8 cellular contexts compared by ENCODE assay signal in genomic region chr5:149960272-149961185, GRCh38. TPM values are rescaled to one million over a fixed set of nuclear protein-coding genes. Genes with fewer than 3 reads are reported as not detected.
DNase-seq lines count a peak whose midpoint lies in the region; ATAC-seq lines count a peak whose summit lies in the region.

SLC26A2 (plus strand) TSS chr5:149960758; CDS start chr5:149977653, 16,895 bp downstream.

- CTCF ChIA-PET in activated CD4-positive, alpha-beta T cell treated with anti-CD3 and anti-CD28 coated beads, Interleukin-2, amount 10 ng/mL, durations not matched to agents 7 days and 5 days (lab: Charles Lee) = interaction anchor here (0.5 to 2.0 kb wide), 9 partner anchors 10 to 398 kb away, joined by 3 to 7 read pairs (median 3); no protein-coding TSS in a partner anchor

- peak; percentile 100 for ATAC-seq in GM19324 (IDR thresholded peaks at IDR 0.05; ENCODE audit: low FRiP score, unreplicated experiment)
- peak; percentile 97 for ATAC-seq in HG03469 (IDR thresholded peaks at IDR 0.05; ENCODE audit: unreplicated experiment)
- ATAC-seq in left lobe of liver = peak; percentile 98

- no peaks in the 10 kb centered on the region for H3K9me3 ChIP-seq in BLaER1

- peak within 1 kb of the TSS; percentile 98 for H3K4me2 ChIP-seq in BLaER1

- H3K27me3 ChIP-seq in BLaER1 = no peaks in the 10 kb centered on the region

- peaks cover 34% of the 10 kb centered on the region for H3K4me1 ChIP-seq in BLaER1

- H3K9ac ChIP-seq in BLaER1 = peak within 1 kb of the TSS; percentile 84

- H3K4me3 ChIP-seq in BLaER1 = peak within 1 kb of the TSS; percentile 93

- H3K36me3 Mint-ChIP-seq in activated CD4-positive, alpha-beta T cell treated with anti-CD3 and anti-CD28 coated beads, Interleukin-2, amount 10 ng/mL, durations not matched to agents 7 days and 5 days (ENCODE audit: low read depth) = peaks cover 5% of the 10 kb centered on the region

- 0 out of 2 replicates have a peak, but pooled peaks cover 6% of the 10 kb centered on the region for H4K20me1 ChIP-seq in BLaER1

- DNase-seq in NCI-H526 treated with DMSO at 0.1 percent for 48 hours (lab: John Stamatoyannopoulos, UW) (peak; percentile 97), dedifferentiated amniotic fluid mesenchymal stem cell (ENCODE audit: extremely low spot score) (peak; percentile 97), left lobe of liver (ENCODE audit: low spot score) (peak; percentile 98)
- peak; percentile 96 for DNase-seq in activated CD4-positive, alpha-beta T cell treated with anti-CD3 and anti-CD28 coated beads, Interleukin-2, amount 10 ng/mL, durations not matched to agents 7 days and 5 days
- DNase-seq in stimulated activated CD4-positive, alpha-beta T cell treated with anti-CD3 and anti-CD28 coated beads, Interleukin-2, amount 100 ng/mL, for 4 hours (ENCODE audit: low read depth) = peak; percentile 92

- H3K4me3 Mint-ChIP-seq in activated CD4-positive, alpha-beta T cell treated with anti-CD3 and anti-CD28 coated beads, Interleukin-2, amount 10 ng/mL, durations not matched to agents 7 days and 5 days = peak within 1 kb of the TSS; percentile 83

- peak within 1 kb of the TSS; percentile 82 for H3K27ac ChIP-seq in BLaER1

- H3K27ac Mint-ChIP-seq in activated CD4-positive, alpha-beta T cell treated with anti-CD3 and anti-CD28 coated beads, Interleukin-2, amount 10 ng/mL, durations not matched to agents 7 days and 5 days = peak within 1 kb of the TSS; percentile 96

- POLR2A ChIA-PET in activated CD4-positive, alpha-beta T cell treated with anti-CD3 and anti-CD28 coated beads, Interleukin-2, amount 10 ng/mL, durations not matched to agents 7 days and 5 days (lab: Charles Lee) = interaction anchor here (0.6 kb wide), 1 partner anchor 1121 kb away, joined by 4 read pairs; the partner anchor contains the start of gene TNIP1

- H3K27me3 Mint-ChIP-seq in activated CD4-positive, alpha-beta T cell treated with anti-CD3 and anti-CD28 coated beads, Interleukin-2, amount 10 ng/mL, durations not matched to agents 7 days and 5 days = no peaks in the 10 kb centered on the region

- peaks cover 3% of the 10 kb centered on the region for H3K9me3 Mint-ChIP-seq in activated CD4-positive, alpha-beta T cell treated with anti-CD3 and anti-CD28 coated beads, Interleukin-2, amount 10 ng/mL, durations not matched to agents 7 days and 5 days

- peaks cover 32% of the 10 kb centered on the region for H3K4me1 Mint-ChIP-seq in activated CD4-positive, alpha-beta T cell treated with anti-CD3 and anti-CD28 coated beads, Interleukin-2, amount 10 ng/mL, durations not matched to agents 7 days and 5 days

- no peaks in the 10 kb centered on the region for H3K36me3 ChIP-seq in BLaER1

RNA-seq across cellular contexts. Expression of gene SLC26A2, which starts in this region (rescaled TPM):
- total RNA-seq in activated CD4-positive, alpha-beta T cell treated with anti-CD3 and anti-CD28 coated beads, Interleukin-2, amount 10 ng/mL, durations not matched to agents 7 days and 5 days = 1 to 10 TPM; 8.8 to 9.3 TPM
- total RNA-seq in left lobe of liver = 1.3 TPM

Comparison
In these comparisons a context has a peak if more than half of its experiments do, and no peak if none do; other contexts are left out.
1. Peak in every context shown above with its lines: DNase-seq, ATAC-seq, H3K4me3 ChIP-seq and H3K27ac ChIP-seq.